ENCODE assay signal across 9 cellular contexts in genomic region chr2:74390601-74391000, GRCh38. TPM values are rescaled to one million over a fixed set of nuclear protein-coding genes. Genes with fewer than 3 reads are reported as not detected.
DNase-seq lines count a peak whose midpoint lies in the region; ATAC-seq and TF ChIP-seq lines count a peak whose summit lies in the region.
"Had no signal": no experiment of that assay in that cellular context is flagged by ENCODE, and none has a peak within 500 bp of the region (broad histone marks: within the 10 kb centered on the region; RNA-seq: fewer than 3 reads in every experiment).

No MANE protein-coding gene starts in this region.

- H3K4me2 ChIP-seq in OCI-LY1 (ENCODE audit: low read length): peak overlapping the region; percentile 97

- no peaks in the 10 kb centered on the region for H3F3A ChIP-seq in OCI-LY1 (ENCODE audit: insufficient read depth, low read length)

- no peak for TF ChIP-seq POLR2A in esophagus squamous epithelium (IDR thresholded peaks at IDR 0.05)

- H3K4me1 ChIP-seq in OCI-LY1 (ENCODE audit: insufficient read depth, low read length, severe bottlenecking) (peaks cover 22% of the 10 kb centered on the region), esophagus squamous epithelium (peaks cover 0 to 52% (median 27%) of the 10 kb centered on the region in 3 donors), psoas muscle (peaks cover 43% of the 10 kb centered on the region)

- H3K36me3 ChIP-seq in GM06990 (ENCODE audit: control insufficient read depth, insufficient read depth, low read length) (no peaks in the 10 kb centered on the region), OCI-LY1 (ENCODE audit: insufficient read depth, low read length) (no peaks in the 10 kb centered on the region), esophagus squamous epithelium (peaks cover 0 to under 1% (median 0%) of the 10 kb centered on the region in 3 donors), psoas muscle (ENCODE audit: insufficient read depth in 1 of 2, low read depth in 1 of 2) (peaks cover 0 to 1% of the 10 kb centered on the region in 2 donors)

- H3K4me3 ChIP-seq in GM06990 (replicated peaks; ENCODE audit: low read depth, low read length): peak overlapping the region; percentile 79
- peak overlapping the region; percentile 90 for H3K4me3 ChIP-seq in OCI-LY1 (ENCODE audit: low read depth, low read length, poor library complexity, severe bottlenecking)
- peak overlapping the region in 3 of 4 donors; percentile 78 to 98 (median 95) for H3K4me3 ChIP-seq in esophagus squamous epithelium
- H3K4me3 ChIP-seq in psoas muscle: peak overlapping the region; percentile 91

- H3K27ac ChIP-seq in OCI-LY1 (ENCODE audit: low read depth, low read length, poor library complexity, severe bottlenecking) (no peak overlapping the region), esophagus squamous epithelium (no peak overlapping the region), psoas muscle (no peak overlapping the region), substantia nigra (ENCODE audit: low read depth, low read length, poor library complexity, severe bottlenecking) (no peak overlapping the region)

- H2AFZ ChIP-seq in OCI-LY1 (ENCODE audit: low read length): no peak overlapping the region

- H4K20me1 ChIP-seq in OCI-LY1 (ENCODE audit: insufficient read depth, low read length): no peaks in the 10 kb centered on the region

- H3K9me2 ChIP-seq in OCI-LY1 (ENCODE audit: low read depth, low read length): no peaks in the 10 kb centered on the region

- TF ChIP-seq CTCF in GM06990 (IDR thresholded peaks at IDR 0.05; ENCODE audit: insufficient read depth, low read length, poor library complexity, severe bottlenecking) (no peak), OCI-LY1 (IDR thresholded peaks at IDR 0.05; ENCODE audit: low read length) (no peak), esophagus squamous epithelium (IDR thresholded peaks at IDR 0.05) (no peak), psoas muscle (IDR thresholded peaks at IDR 0.05) (no peak), omental fat pad (IDR thresholded peaks at IDR 0.05) (no peak)

- no peak for ATAC-seq in psoas muscle
- no peak for ATAC-seq in omental fat pad (ENCODE audit: low FRiP score)
- no peak for ATAC-seq in GM19455 (IDR thresholded peaks at IDR 0.05; ENCODE audit: unreplicated experiment)

- H3K9me3 ChIP-seq in OCI-LY1 (ENCODE audit: low read length): no peaks in the 10 kb centered on the region
- no peaks in the 10 kb centered on the region for H3K9me3 ChIP-seq in esophagus squamous epithelium
- no peaks in the 10 kb centered on the region for H3K9me3 ChIP-seq in psoas muscle

- H3K9ac ChIP-seq in OCI-LY1 (ENCODE audit: low read length): peak overlapping the region; percentile 89

- no peaks in the 10 kb centered on the region for H3K27me3 ChIP-seq in GM06990 (replicated peaks; ENCODE audit: control insufficient read depth, insufficient read depth, low read length)
- H3K27me3 ChIP-seq in OCI-LY1 (ENCODE audit: insufficient read depth, low read length): no peaks in the 10 kb centered on the region
- H3K27me3 ChIP-seq in esophagus squamous epithelium: no peaks in the 10 kb centered on the region
- H3K27me3 ChIP-seq in psoas muscle (ENCODE audit: insufficient read depth in 3 of 3, low read length in 2 of 3): peaks cover 0 to 2% (median 0%) of the 10 kb centered on the region in 3 donors

- H3K79me2 ChIP-seq in OCI-LY1 (ENCODE audit: insufficient read depth, low read length): 0 out of 2 replicates have a peak, but pooled peaks cover 3% of the 10 kb centered on the region

- DNase-seq in GM06990 (ENCODE audit: extremely low read depth, insufficient read length): no peak
- no peak for DNase-seq in esophagus squamous epithelium (lab: John Stamatoyannopoulos, UW)
- no peak for DNase-seq in psoas muscle
- no peak for DNase-seq in omental fat pad (ENCODE audit: low spot score)
- no peak for DNase-seq in substantia nigra (lab: John Stamatoyannopoulos, UW)
- no peak for DNase-seq in HT-29 (ENCODE audit: low spot score)

- 68 to 69% methylated on average over 5 of the region's 5 CpGs for WGBS in esophagus squamous epithelium, 2 donors
- WGBS in psoas muscle, 3 donors: 29 to 35% (median 30%) methylated on average over 5 of the region's 5 CpGs

- intact Hi-C loops in esophagus squamous epithelium (cut with DNase I) (no loop called here), psoas muscle (cut with DNase I) (no loop called here)

RNA-seq across cellular contexts. Expression of gene DCTN1, which starts 10.5 kb away (rescaled TPM):
- total RNA-seq in esophagus squamous epithelium: 10 to 100 TPM; 67.1 to 80.1 (median 75.0) TPM
- total RNA-seq in psoas muscle: 100 to 1,000 TPM in 3 of 4 donors, 10 to 100 TPM in 1; 99.0 to 131 (median 116) TPM
- 10 to 100 TPM; 45.6 to 61.3 (median 52.1) TPM for polyA plus RNA-seq in psoas muscle
- 100 to 1,000 TPM in 3 of 4 donors, 10 to 100 TPM in 1; 83.1 to 122 (median 114) TPM for total RNA-seq in omental fat pad
- total RNA-seq in HT-29 (2014; rRNA removed; shearing (Covaris generic)): 48.7 and 52.5 TPM in 2 replicates

RNA-seq across cellular contexts. Expression of gene C2orf81, which starts 30.8 kb away (rescaled TPM):
- under 1 TPM; 0.22 to 0.76 (median 0.59) TPM for total RNA-seq in esophagus squamous epithelium
- total RNA-seq in psoas muscle: under 1 TPM; 0.15 to 0.46 (median 0.39) TPM
- under 1 TPM; 0.06 to 0.34 (median 0.23) TPM for polyA plus RNA-seq in psoas muscle
- 1 to 10 TPM in 2 of 4 donors, under 1 TPM in 2; 0.48 to 1.4 (median 1.0) TPM for total RNA-seq in omental fat pad
- 3.2 and 3.9 TPM in 2 replicates for total RNA-seq in HT-29 (2014; rRNA removed; shearing (Covaris generic))

RNA-seq across cellular contexts. Expression of gene WDR54, which starts 30.9 kb away (rescaled TPM):
- total RNA-seq in esophagus squamous epithelium: 1 to 10 TPM; 3.1 to 9.1 (median 6.0) TPM
- total RNA-seq in psoas muscle: 1 to 10 TPM; 1.1 to 1.6 (median 1.4) TPM
- 1 to 10 TPM in 2 of 3 donors, under 1 TPM in 1; 0.52 to 2.4 (median 2.4) TPM for polyA plus RNA-seq in psoas muscle
- 10 to 100 TPM in 1 of 4 donors, 1 to 10 TPM in 3; 3.0 to 10.5 (median 6.1) TPM for total RNA-seq in omental fat pad
- 50.8 and 52.3 TPM in 2 replicates for total RNA-seq in HT-29 (2014; rRNA removed; shearing (Covaris generic))

RNA-seq across cellular contexts. Expression of gene SLC4A5, which starts 47.4 kb away (rescaled TPM):
- 1 to 10 TPM in 2 of 4 donors, under 1 TPM in 2; 0.62 to 2.3 (median 1.2) TPM for total RNA-seq in esophagus squamous epithelium
- total RNA-seq in psoas muscle: 1 to 10 TPM in 3 of 4 donors, under 1 TPM in 1; 0.57 to 5.7 (median 2.3) TPM
- polyA plus RNA-seq in psoas muscle: under 1 TPM; 0.27 to 0.53 (median 0.42) TPM
- total RNA-seq in omental fat pad: 1 to 10 TPM; 1.2 to 3.0 (median 1.6) TPM
- 0.36 TPM in 1 of 2 replicates, not detected in the other for total RNA-seq in HT-29 (2014; rRNA removed; shearing (Covaris generic))
- total RNA-seq: dermis blood vessel endothelial cell had no signal

RNA-seq across cellular contexts. Expression of gene RTKN, which starts 51.1 kb away (rescaled TPM):
- total RNA-seq in esophagus squamous epithelium: 10 to 100 TPM; 20.2 to 37.8 (median 27.9) TPM
- 10 to 100 TPM in 2 of 4 donors, 1 to 10 TPM in 2; 6.0 to 18.8 (median 9.0) TPM for total RNA-seq in psoas muscle
- polyA plus RNA-seq in psoas muscle: 10 to 100 TPM in 1 of 3 donors, 1 to 10 TPM in 2; 3.1 to 12.1 (median 6.6) TPM
- total RNA-seq in omental fat pad: 10 to 100 TPM in 3 of 4 donors, 1 to 10 TPM in 1; 9.1 to 32.2 (median 19.3) TPM
- 115 and 128 TPM in 2 replicates for total RNA-seq in HT-29 (2014; rRNA removed; shearing (Covaris generic))
